In the genomic region with DNA sequence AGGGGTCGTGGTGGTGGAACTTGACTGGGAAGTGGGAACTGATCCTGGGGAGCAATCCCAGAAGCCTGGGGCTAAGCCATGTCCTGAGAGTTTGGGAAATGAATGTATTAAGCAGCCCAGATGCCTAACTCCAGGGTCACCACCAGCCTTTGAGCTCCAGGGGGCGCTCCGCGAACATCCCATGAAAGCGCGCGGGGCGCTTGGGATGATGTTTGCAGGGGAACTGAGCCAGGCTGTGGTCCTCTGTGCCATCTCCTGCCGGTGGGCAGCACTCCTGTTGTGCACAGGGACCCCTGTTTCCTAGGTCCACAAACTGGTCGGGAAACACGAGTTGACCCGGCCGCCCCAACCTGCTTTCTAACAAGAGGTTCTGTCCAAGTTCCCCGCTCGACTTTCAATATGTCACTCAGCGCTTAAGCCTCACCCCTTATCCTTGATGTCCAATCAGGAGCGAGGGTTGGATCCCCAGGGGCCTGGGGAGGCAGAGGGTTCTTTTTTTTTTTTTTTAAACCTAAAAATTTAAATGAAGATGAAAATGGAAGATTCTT, we compare ENCODE assay signal across 1 cellular context.
TF ChIP-seq lines count a peak whose summit lies in the region.

No MANE protein-coding gene starts in this region.

TF ChIP-seq in HepG2, 621 proteins besides CTCF, POLR2A, EP300 and RAD21 (continued from another document):
- TF ChIP-seq, protein P1, sequence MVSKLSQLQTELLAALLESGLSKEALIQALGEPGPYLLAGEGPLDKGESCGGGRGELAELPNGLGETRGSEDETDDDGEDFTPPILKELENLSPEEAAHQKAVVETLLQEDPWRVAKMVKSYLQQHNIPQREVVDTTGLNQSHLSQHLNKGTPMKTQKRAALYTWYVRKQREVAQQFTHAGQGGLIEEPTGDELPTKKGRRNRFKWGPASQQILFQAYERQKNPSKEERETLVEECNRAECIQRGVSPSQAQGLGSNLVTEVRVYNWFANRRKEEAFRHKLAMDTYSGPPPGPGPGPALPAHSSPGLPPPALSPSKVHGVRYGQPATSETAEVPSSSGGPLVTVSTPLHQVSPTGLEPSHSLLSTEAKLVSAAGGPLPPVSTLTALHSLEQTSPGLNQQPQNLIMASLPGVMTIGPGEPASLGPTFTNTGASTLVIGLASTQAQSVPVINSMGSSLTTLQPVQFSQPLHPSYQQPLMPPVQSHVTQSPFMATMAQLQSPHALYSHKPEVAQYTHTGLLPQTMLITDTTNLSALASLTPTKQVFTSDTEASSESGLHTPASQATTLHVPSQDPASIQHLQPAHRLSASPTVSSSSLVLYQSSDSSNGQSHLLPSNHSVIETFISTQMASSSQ (IDR thresholded peaks at IDR 0.05; ENCODE audit: low read depth) = no peak
- TF ChIP-seq, protein P1 (CRISPR knock-in tag; IDR thresholded peaks at IDR 0.05; ENCODE audit: borderline replicate concordance) = no peak
- TF ChIP-seq ZNF724P (CRISPR knock-in tag; IDR thresholded peaks at IDR 0.05; ENCODE audit: borderline replicate concordance) = no peak
